ENCODE assay signal across 8 cellular contexts in the genomic region with DNA sequence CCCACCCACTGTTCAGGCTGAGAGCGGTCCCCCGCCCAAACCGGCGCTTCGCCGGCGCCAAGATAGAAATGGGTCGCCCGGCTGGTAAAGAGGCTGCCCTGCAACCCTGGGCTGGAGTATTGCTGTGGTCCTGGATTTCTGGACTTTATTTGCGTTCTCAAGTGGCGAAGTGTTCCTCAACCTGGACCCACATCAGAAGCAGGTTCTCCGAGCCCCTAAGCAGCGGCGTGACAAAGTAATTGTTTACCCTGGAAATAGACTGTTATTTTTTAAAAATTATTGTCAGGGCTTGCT. TPM values are rescaled to one million over a fixed set of nuclear protein-coding genes. Genes with fewer than 3 reads are reported as not detected.
DNase-seq lines count a peak whose midpoint lies in the region; ATAC-seq and TF ChIP-seq lines count a peak whose summit lies in the region.

No MANE protein-coding gene starts in this region.

- peak overlapping the region; percentile 64 for H3K27ac ChIP-seq in OCI-LY7 (ENCODE audit: low read depth, low read length, poor library complexity, severe bottlenecking)
- H3K27ac ChIP-seq in neural progenitor cell: peak overlapping the region; percentile 75

- no peaks in the 10 kb centered on the region for H3K9me3 ChIP-seq in OCI-LY7 (ENCODE audit: low read length)
- no peaks in the 10 kb centered on the region for H3K9me3 ChIP-seq in neural progenitor cell (ENCODE audit: low read depth)

- DNase-seq in AG09309 (ENCODE audit: low read depth) (no peak), OCI-LY7 (ENCODE audit: low spot score) (no peak), epithelial cell of esophagus (ENCODE audit: low read depth) (peak; percentile 23), neural progenitor cell (ENCODE audit: low spot score) (no peak), HK-2 (ENCODE audit: unreplicated experiment) (no peak), hepatic stellate cell (ENCODE audit: low spot score) (no peak)

- H3K9ac ChIP-seq in neural progenitor cell: peak overlapping the region; percentile 12

- H3K9me2 ChIP-seq in OCI-LY7 (ENCODE audit: insufficient read depth, low read length): no peaks in the 10 kb centered on the region

- H3K4me3 ChIP-seq in AG09309 (ENCODE audit: control insufficient read depth, low read depth, low read length): peak overlapping the region; percentile 87
- peak overlapping the region; percentile 81 for H3K4me3 ChIP-seq in OCI-LY7 (ENCODE audit: low read depth, low read length, poor library complexity, severe bottlenecking)
- H3K4me3 ChIP-seq in epithelial cell of esophagus (ENCODE audit: low read length): peak overlapping the region; percentile 73
- H3K4me3 ChIP-seq in neural progenitor cell: peak overlapping the region; percentile 93

- H3K79me2 ChIP-seq in OCI-LY7 (ENCODE audit: insufficient read depth, low read depth, low read length) (peaks cover 45% of the 10 kb centered on the region), neural progenitor cell (ENCODE audit: low read depth) (peaks cover 58% of the 10 kb centered on the region)

- peak overlapping the region; percentile 42 for H3K27ac Mint-ChIP-seq in neural progenitor cell

- TF ChIP-seq CTCF in AG09309 (IDR thresholded peaks at IDR 0.05; ENCODE audit: control insufficient read depth, insufficient read depth, low read depth, low read length, missing control alignments): no peak
- no peak for TF ChIP-seq CTCF in OCI-LY7 (conservative IDR thresholded peaks at IDR 0.05; ENCODE audit: low read length)
- no peak for TF ChIP-seq CTCF in epithelial cell of esophagus (IDR thresholded peaks at IDR 0.05; ENCODE audit: insufficient read depth, low read depth, low read length, missing control alignments)
- TF ChIP-seq CTCF in neural progenitor cell (IDR thresholded peaks at IDR 0.05): no peak

- H3K27me3 ChIP-seq in neural progenitor cell: no peaks in the 10 kb centered on the region

- POLR2A ChIA-PET in OCI-LY7 (lab: Charles Lee): no interaction called here

- H3K4me1 Mint-ChIP-seq in neural progenitor cell: peaks cover 24% of the 10 kb centered on the region

- intact Hi-C loops in OCI-LY7 (cut with micrococcal nuclease; ENCODE audit: unreplicated experiment): loop anchor here (5.0 kb wide), 1 partner anchor 59 kb away; no protein-coding TSS in a partner anchor

- H3K27me3 Mint-ChIP-seq in neural progenitor cell (ENCODE audit: insufficient read depth, low read depth): peaks cover 5% of the 10 kb centered on the region

- H2AFZ ChIP-seq in OCI-LY7 (ENCODE audit: low read length) (peak overlapping the region; percentile 87), neural progenitor cell (replicated peaks) (peak overlapping the region; percentile 96)

- H3K4me2 ChIP-seq in OCI-LY7 (ENCODE audit: low read length): peak overlapping the region; percentile 83
- H3K4me2 ChIP-seq in neural progenitor cell: peak overlapping the region; percentile 98

- H3K4me1 ChIP-seq in OCI-LY7 (ENCODE audit: insufficient read depth, low read length, poor library complexity, severe bottlenecking): peaks cover 23% of the 10 kb centered on the region
- peaks cover 19% of the 10 kb centered on the region for H3K4me1 ChIP-seq in neural progenitor cell

- H3K9me3 Mint-ChIP-seq in neural progenitor cell: no peaks in the 10 kb centered on the region

- ATAC-seq in GM21528 (IDR thresholded peaks at IDR 0.05; ENCODE audit: low FRiP score, unreplicated experiment): peak; percentile 47
- no peak for ATAC-seq in GM18519 (IDR thresholded peaks at IDR 0.05; ENCODE audit: low FRiP score, unreplicated experiment)

- peaks cover 3% of the 10 kb centered on the region for H3K36me3 Mint-ChIP-seq in neural progenitor cell

- peak overlapping the region; percentile 91 for H3K4me3 Mint-ChIP-seq in neural progenitor cell

- CTCF ChIA-PET in OCI-LY7 (lab: Charles Lee; ENCODE audit: unreplicated experiment): no interaction called here

- BruUV-seq in OCI-LY7 (replicated peaks; lab: Mats Ljungman, UMichigan): no TSS peak

- peaks cover 17% of the 10 kb centered on the region for H3K36me3 ChIP-seq in OCI-LY7 (ENCODE audit: insufficient read depth, low read length)
- H3K36me3 ChIP-seq in neural progenitor cell: peaks cover 5% of the 10 kb centered on the region

- H4K20me1 ChIP-seq in OCI-LY7 (ENCODE audit: insufficient read depth, low read length): peaks cover 16% of the 10 kb centered on the region
- H4K20me1 ChIP-seq in neural progenitor cell (ENCODE audit: low read depth): peaks cover 43% of the 10 kb centered on the region

- peaks cover 21% of the 10 kb centered on the region for H3F3A ChIP-seq in neural progenitor cell (ENCODE audit: low read depth)

RNA-seq across cellular contexts. Expression of gene DYNC1LI1, which starts 0.5 kb away (rescaled TPM):
- 28.6 TPM in 2 replicates for total RNA-seq in OCI-LY7 (2014; rRNA removed; shearing (Covaris generic))
- total RNA-seq in OCI-LY7 (2022): 38.9 and 48.7 TPM in 2 replicates
- total RNA-seq in neural progenitor cell (ENCODE audit: low replicate concordance): 66.4 and 103 TPM in 2 replicates
